In the genomic region with DNA sequence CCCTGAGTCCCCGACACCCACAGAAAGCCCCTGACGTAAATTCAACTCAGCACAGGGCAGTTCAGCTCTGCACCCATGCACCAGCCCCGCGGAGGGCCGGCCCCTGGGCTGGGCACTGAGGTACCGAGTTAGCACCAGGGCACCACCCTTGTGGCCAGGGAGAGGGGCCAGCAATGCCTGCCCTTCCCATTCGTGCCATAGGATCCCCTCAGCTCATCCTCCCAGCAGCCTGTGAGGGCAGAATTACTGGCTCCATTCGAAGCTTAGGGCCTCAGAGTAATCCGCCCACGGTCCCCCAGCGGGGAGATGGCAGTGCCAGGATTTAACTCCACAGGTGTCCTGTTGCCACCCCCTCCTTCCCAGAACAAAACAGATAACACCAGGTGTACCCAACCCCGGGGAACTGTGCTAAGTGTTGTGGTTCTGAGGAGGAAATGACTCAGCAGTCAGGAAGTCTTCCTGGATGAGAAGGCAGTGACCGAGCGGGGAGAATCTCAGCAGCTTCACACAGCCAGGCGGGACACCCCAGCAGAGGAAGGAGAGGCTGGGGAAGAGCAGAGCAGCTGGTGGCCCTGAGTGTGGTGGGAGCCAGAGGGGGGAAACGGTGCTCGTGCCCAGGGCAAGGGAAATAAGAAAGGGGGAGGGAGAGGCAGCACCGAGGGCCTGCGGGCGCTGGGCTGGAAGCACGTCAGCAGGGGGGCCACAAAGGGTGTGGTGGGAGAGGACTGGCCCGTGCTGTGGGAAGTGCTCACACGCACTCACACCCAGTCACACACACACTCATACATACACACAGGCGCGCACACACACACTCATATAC, we compare ENCODE assay signal across 8 cellular contexts. TPM values are rescaled to one million over a fixed set of nuclear protein-coding genes. Genes with fewer than 3 reads are reported as not detected.
A peak's percentile ranks its signal among the peaks of the same experiment; 100 is the strongest.
DNase-seq lines count a peak whose midpoint lies in the region; TF ChIP-seq lines count a peak whose summit lies in the region.

No MANE protein-coding gene starts in this region.

- H3K36me3 Mint-ChIP-seq in CD4-positive, alpha-beta memory T cell, result no peaks in the 10 kb centered on the region

- H3K27me3 Mint-ChIP-seq in CD4-positive, alpha-beta memory T cell, result peaks cover 0 to 2% of the 10 kb centered on the region in 2 donors

- no peak for TF ChIP-seq POLR2A in Peyer's patch (IDR thresholded peaks at IDR 0.05)

- peaks cover 0 to 4% (median 0%) of the 10 kb centered on the region in 8 donors for H3K9me3 Mint-ChIP-seq in CD4-positive, alpha-beta memory T cell

- peaks cover 3 to 5% (median 4%) of the 10 kb centered on the region in 4 donors for H3K4me1 Mint-ChIP-seq in CD4-positive, alpha-beta memory T cell

- H3K27ac ChIP-seq in CD4-positive, alpha-beta memory T cell (ENCODE audit: low read depth, low read length), result no peak overlapping the region
- peak overlapping the region; percentile 45 to 58 (median 48) for H3K27ac ChIP-seq in Peyer's patch

- no peaks in the 10 kb centered on the region for H3K9me3 ChIP-seq in CD4-positive, alpha-beta memory T cell (ENCODE audit: control insufficient read depth in 1 of 2, low read length in 2 of 2)
- H3K9me3 ChIP-seq in Peyer's patch, result no peaks in the 10 kb centered on the region

- H3K4me3 ChIP-seq in CD4-positive, alpha-beta memory T cell (ENCODE audit: low read length in 2 of 2), result peak overlapping the region in 1 of 2 donors; percentile 15
- peak overlapping the region in 1 of 4 donors; percentile 20 for H3K4me3 ChIP-seq in Peyer's patch

- intact Hi-C loops in CD4-positive, alpha-beta memory T cell (cut with micrococcal nuclease), result no loop called here

- CTCF ChIA-PET in CD4-positive, alpha-beta memory T cell (lab: Charles Lee; ENCODE audit: partially characterized antibody), result no interaction called here

- H3K27ac Mint-ChIP-seq in CD4-positive, alpha-beta memory T cell, result peak overlapping the region in 1 of 7 donors; percentile 68

- TF ChIP-seq CTCF in GM20000 (IDR thresholded peaks at IDR 0.05; ENCODE audit: extremely low read depth, missing control alignments) (no peak), Peyer's patch (IDR thresholded peaks at IDR 0.05) (no peak)

- no peaks in the 10 kb centered on the region for H3K27me3 ChIP-seq in CD4-positive, alpha-beta memory T cell (ENCODE audit: insufficient read depth, low read length)
- H3K27me3 ChIP-seq in Peyer's patch, result no peaks in the 10 kb centered on the region

- peak in 4 of 5 donors; percentile 13 to 40 (median 33) for DNase-seq in CD4-positive, alpha-beta memory T cell
- DNase-seq in GM20000 (ENCODE audit: low spot score) (peak; percentile 59), HS-27A (ENCODE audit: low read depth) (peak; percentile 71), Peyer's patch (peak in 2 of 3 donors; percentile 62 to 79), amniotic stem cell (lab: John Stamatoyannopoulos, UW) (peak; percentile 75), iPS-NIHi7 (ENCODE audit: extremely low spot score) (peak; percentile 85), NCI-H446 treated with DMSO at 0.1 percent for 48 hours (lab: John Stamatoyannopoulos, UW) (no peak)
- DNase-seq in stimulated activated CD4-positive, alpha-beta T cell treated with anti-CD3 and anti-CD28 coated beads, Interleukin-15, amount 100 ng/mL, for 48 hours (ENCODE audit: low read depth in 2 of 2), result peak; percentile 15 to 45

- peaks cover 21% of the 10 kb centered on the region for H3K4me1 ChIP-seq in CD4-positive, alpha-beta memory T cell (ENCODE audit: insufficient read depth, low read length)
- H3K4me1 ChIP-seq in Peyer's patch, result peaks cover 0 to 37% (median 16%) of the 10 kb centered on the region in 4 donors

- POLR2A ChIA-PET in CD4-positive, alpha-beta memory T cell (lab: Charles Lee; ENCODE audit: partially characterized antibody), result no interaction called here

- H3K4me3 Mint-ChIP-seq in CD4-positive, alpha-beta memory T cell, result no peak overlapping the region

- H3K36me3 ChIP-seq in CD4-positive, alpha-beta memory T cell (ENCODE audit: insufficient read depth, low read length), result no peaks in the 10 kb centered on the region
- H3K36me3 ChIP-seq in Peyer's patch, result no peaks in the 10 kb centered on the region

RNA-seq across cellular contexts. Expression of a gene that starts 59.6 kb away (rescaled TPM):
- 1 to 10 TPM in 1 of 2 experiments, under 1 TPM in 1; 0.67 to 1.2 TPM for total RNA-seq in CD4-positive, alpha-beta memory T cell
- under 1 TPM in 1 of 2 donors, not detected in 1; 0.13 TPM for polyA plus RNA-seq in CD4-positive, alpha-beta memory T cell
- 10 to 100 TPM in 2 of 4 donors, 1 to 10 TPM in 2; 3.9 to 55.3 (median 10.9) TPM for total RNA-seq in Peyer's patch
